8 cellular contexts compared by ENCODE assay signal in genomic region chr2:207625014-207625755, GRCh38. TPM values are rescaled to one million over a fixed set of nuclear protein-coding genes. Genes with fewer than 3 reads are reported as not detected.
DNase-seq lines count a peak whose midpoint lies in the region; ATAC-seq and TF ChIP-seq lines count a peak whose summit lies in the region.

METTL21A (minus strand) TSS chr2:207625394; CDS start chr2:207624375, 1,019 bp downstream.

- H3K4me1 ChIP-seq in Panc1 (ENCODE audit: control insufficient read depth, insufficient read depth, low read length) (peaks cover 7% of the 10 kb centered on the region; the same call in 1 of the 2 replicates), esophagus muscularis mucosa (peaks cover 15 to 50% (median 35%) of the 10 kb centered on the region in 4 donors)

- TF ChIP-seq POLR2A in esophagus muscularis mucosa (IDR thresholded peaks at IDR 0.05; ENCODE audit: low read depth): peak; percentile 47

- DNase-seq in DMS79 treated with DMSO at 0.1 percent for 48 hours (lab: John Stamatoyannopoulos, UW) (peak; percentile 83), KBM-7 (peak; percentile 90), Panc1 (ENCODE audit: low read depth, low spot score) (no peak), esophagus muscularis mucosa (ENCODE audit: extremely low spot score) (peak; percentile 96), myocyte (ENCODE audit: low read depth) (peak; percentile 90)
- peak; percentile 96 for DNase-seq in activated T-cell treated with anti-CD3 and anti-CD28 coated beads, Interleukin-2, amount 50 U/mL, for 4 hours
- DNase-seq in stimulated activated effector memory CD8-positive, alpha-beta T cell treated with anti-CD3 and anti-CD28 coated beads, Interleukin-12 subunit alpha, Interleukin-12 subunit beta, amount 100 ng/mL, for 72 hours (ENCODE audit: low spot score in 2 of 2): peak; percentile 86 to 96

- 0% methylated on average over 5 of the region's 79 CpGs for WGBS in esophagus muscularis mucosa

- peaks cover 3% of the 10 kb centered on the region; the same call in 1 of the 2 replicates for H3K36me3 ChIP-seq in Panc1 (ENCODE audit: control insufficient read depth, insufficient read depth, low read length)
- H3K36me3 ChIP-seq in esophagus muscularis mucosa: peaks cover 0 to 17% (median 10%) of the 10 kb centered on the region in 4 donors

- POLR2A ChIA-PET in Panc1 (lab: Charles Lee): interaction anchor here (0.6 kb wide), 1 partner anchor 110 kb away, joined by 3 read pairs; no protein-coding TSS in a partner anchor

- no peak for TF ChIP-seq CTCF in Panc1 (IDR thresholded peaks at IDR 0.05)
- TF ChIP-seq CTCF in esophagus muscularis mucosa (IDR thresholded peaks at IDR 0.05): peak in 1 of 3 experiments; percentile 33

- H3K4me3 ChIP-seq in Panc1 (ENCODE audit: low read depth in 2 of 2, low read length in 2 of 2) (peak within 1 kb of the TSS; percentile 77 to 91), esophagus muscularis mucosa (peak within 1 kb of the TSS; percentile 81 to 93 (median 92))

- ATAC-seq in GM21723 (IDR thresholded peaks at IDR 0.05; ENCODE audit: unreplicated experiment) (peak; percentile 60), Panc1 (peak; percentile 86)
- peak; percentile 86 to 87 for ATAC-seq in activated T-cell treated with anti-CD3 and anti-CD28 coated beads, Interleukin-2, amount 50 U/mL, for 4 hours
- ATAC-seq in stimulated activated effector memory CD8-positive, alpha-beta T cell treated with anti-CD3 and anti-CD28 coated beads, Interleukin-12 subunit alpha, Interleukin-12 subunit beta, amount 100 ng/mL, for 72 hours: peak; percentile 88

- H3K27me3 ChIP-seq in Panc1 (ENCODE audit: control insufficient read depth, insufficient read depth, low read length) (no peaks in the 10 kb centered on the region), esophagus muscularis mucosa (no peaks in the 10 kb centered on the region)

- intact Hi-C loops in Panc1 (cut with micrococcal nuclease; ENCODE audit: unreplicated experiment): loop anchor here (5.0 to 10.0 kb wide), 3 partner anchors 87 to 107 kb away; partner anchors contain the start of gene CCNYL1
- intact Hi-C loops in esophagus muscularis mucosa (cut with DNase I): loop anchor here (5.0 to 10.0 kb wide), 3 partner anchors 87 to 630 kb away; partner anchors contain the start of genes CCNYL1, CREB1 and IDH1

- no peaks in the 10 kb centered on the region for H3K27me3 Mint-ChIP-seq in activated T-cell treated with anti-CD3 and anti-CD28 coated beads, Interleukin-2, amount 50 U/mL, for 4 hours (ENCODE audit: low read depth)

- no peak for TF ChIP-seq EP300 in esophagus muscularis mucosa (IDR thresholded peaks at IDR 0.05)

- peak within 1 kb of the TSS; percentile 81 for H3K27ac ChIP-seq in Panc1 (ENCODE audit: low read length)
- peak within 1 kb of the TSS; percentile 93 to 98 (median 98) for H3K27ac ChIP-seq in esophagus muscularis mucosa (replicated peaks in 1 of 4)

- CTCF ChIA-PET in Panc1 (lab: Charles Lee): interaction anchor here (1.5 kb wide), 1 partner anchor 109 kb away, joined by 4 read pairs; no protein-coding TSS in a partner anchor

- H3K4me1 Mint-ChIP-seq in activated T-cell treated with anti-CD3 and anti-CD28 coated beads, Interleukin-2, amount 50 U/mL, for 4 hours (ENCODE audit: low read depth): peaks cover 44% of the 10 kb centered on the region
- peaks cover 36% of the 10 kb centered on the region for H3K4me1 Mint-ChIP-seq in stimulated activated effector memory CD8-positive, alpha-beta T cell treated with anti-CD3 and anti-CD28 coated beads, Interleukin-12 subunit alpha, Interleukin-12 subunit beta, amount 100 ng/mL, for 72 hours

- peak within 1 kb of the TSS; percentile 88 for H3K27ac Mint-ChIP-seq in stimulated activated effector memory CD8-positive, alpha-beta T cell treated with anti-CD3 and anti-CD28 coated beads, Interleukin-12 subunit alpha, Interleukin-12 subunit beta, amount 100 ng/mL, for 72 hours

- no peaks in the 10 kb centered on the region for H3K9me3 ChIP-seq in Panc1 (ENCODE audit: control insufficient read depth, insufficient read depth, low read depth, low read length)
- H3K9me3 ChIP-seq in esophagus muscularis mucosa: no peaks in the 10 kb centered on the region

- in situ Hi-C loops in KBM-7 (cut with MboI; ENCODE audit: low pct_unique_long_range_greater_than_20kb, low sequenced_read_pairs) (loop anchor here (25.0 kb wide), 1 partner anchor 437 kb away; no protein-coding TSS in a partner anchor), Panc1 (cut with HindIII; ENCODE audit: low pct_unique_long_range_greater_than_20kb, low sequenced_read_pairs) (no loop called here)

- H3K36me3 Mint-ChIP-seq in activated T-cell treated with anti-CD3 and anti-CD28 coated beads, Interleukin-2, amount 50 U/mL, for 4 hours (ENCODE audit: insufficient read depth): peaks cover 13% of the 10 kb centered on the region
- H3K36me3 Mint-ChIP-seq in stimulated activated effector memory CD8-positive, alpha-beta T cell treated with anti-CD3 and anti-CD28 coated beads, Interleukin-12 subunit alpha, Interleukin-12 subunit beta, amount 100 ng/mL, for 72 hours: peaks cover 52% of the 10 kb centered on the region

- peak within 1 kb of the TSS; percentile 94 for H3K4me3 Mint-ChIP-seq in activated T-cell treated with anti-CD3 and anti-CD28 coated beads, Interleukin-2, amount 50 U/mL, for 4 hours
- peak within 1 kb of the TSS; percentile 84 for H3K4me3 Mint-ChIP-seq in stimulated activated effector memory CD8-positive, alpha-beta T cell treated with anti-CD3 and anti-CD28 coated beads, Interleukin-12 subunit alpha, Interleukin-12 subunit beta, amount 100 ng/mL, for 72 hours

- no peaks in the 10 kb centered on the region for H3K9me3 Mint-ChIP-seq in activated T-cell treated with anti-CD3 and anti-CD28 coated beads, Interleukin-2, amount 50 U/mL, for 4 hours
- H3K9me3 Mint-ChIP-seq in stimulated activated effector memory CD8-positive, alpha-beta T cell treated with anti-CD3 and anti-CD28 coated beads, Interleukin-12 subunit alpha, Interleukin-12 subunit beta, amount 100 ng/mL, for 72 hours: no peaks in the 10 kb centered on the region

- no TSS peak for BruUV-seq in Panc1 (replicated peaks; lab: Mats Ljungman, UMichigan)

RNA-seq across cellular contexts. Expression of gene METTL21A, which starts in this region (rescaled TPM):
- total RNA-seq in Panc1 (2021; ENCODE audit: unreplicated experiment) (20.9 TPM), esophagus muscularis mucosa (10 to 100 TPM; 10.1 to 31.6 (median 22.5) TPM), myocyte (26.0 and 36.7 TPM in 2 replicates)
- 17.3 TPM for polyA plus RNA-seq in Panc1 (2012; ENCODE audit: insufficient read length)
- total RNA-seq in activated T-cell treated with anti-CD3 and anti-CD28 coated beads, Interleukin-2, amount 50 U/mL, for 4 hours: 10 to 100 TPM; 29.2 to 44.7 (median 35.8) TPM
- 13.0 TPM for polyA plus RNA-seq in myocyte (2012)
